8 cellular contexts compared by ENCODE assay signal in genomic region chr19:49487277-49488045, GRCh38. TPM values are rescaled to one million over a fixed set of nuclear protein-coding genes. Genes with fewer than 3 reads are reported as not detected.
DNase-seq lines count a peak whose midpoint lies in the region; ATAC-seq and TF ChIP-seq lines count a peak whose summit lies in the region.

Gene RPL13A, plus strand, starts transcription at chr19:49487608. Its CDS starts 22 bp downstream, at chr19:49487630.

- CTCF ChIA-PET in activated CD4-positive, alpha-beta T cell treated with anti-CD3 and anti-CD28 coated beads for 36 hours (lab: Charles Lee), result interaction anchor here (0.7 to 2.5 kb wide), 2 partner anchors 11 to 796 kb away, joined by 4 to 15 read pairs; no protein-coding TSS in a partner anchor

- TF ChIP-seq CTCF in choroid plexus epithelial cell (conservative IDR thresholded peaks at IDR 0.05; ENCODE audit: low read depth, low read length) (no peak), kidney epithelial cell (IDR thresholded peaks at IDR 0.05; ENCODE audit: insufficient read depth, low read length, poor library complexity, severe bottlenecking) (no peak)

- DNase-seq in Ammon's horn (ENCODE audit: low spot score) (peak; percentile 99), GM19238 (ENCODE audit: insufficient read length, low spot score) (peak; percentile 94), NCI-H524 (lab: John Stamatoyannopoulos, UW) (peak; percentile 99 to 100), choroid plexus epithelial cell (ENCODE audit: low read depth) (peak; percentile 100), kidney epithelial cell (ENCODE audit: low read depth) (peak; percentile 91)
- peak; percentile 100 for DNase-seq in activated CD4-positive, alpha-beta T cell treated with anti-CD3 and anti-CD28 coated beads for 36 hours
- DNase-seq in stimulated activated CD4-positive, alpha-beta T cell treated with anti-CD3 and anti-CD28 coated beads, Interleukin-15, amount 100 ng/mL, for 48 hours (ENCODE audit: low read depth in 2 of 2), result peak; percentile 100

- peak within 1 kb of the TSS; percentile 97 for H3K27ac Mint-ChIP-seq in activated CD4-positive, alpha-beta T cell treated with anti-CD3 and anti-CD28 coated beads for 36 hours

- POLR2A ChIA-PET in activated CD4-positive, alpha-beta T cell treated with anti-CD3 and anti-CD28 coated beads for 36 hours (lab: Charles Lee), result interaction anchor here (0.7 to 2.0 kb wide), 3 partner anchors 9 to 36 kb away, joined by 3 to 6 read pairs (median 5); partner anchors contain the start of genes ALDH16A1, PIH1D1 and RPS11

- peak; percentile 86 for ATAC-seq in HG03442 (IDR thresholded peaks at IDR 0.05; ENCODE audit: unreplicated experiment)
- peak; percentile 90 for ATAC-seq in activated CD4-positive, alpha-beta T cell treated with anti-CD3 and anti-CD28 coated beads for 36 hours

- no peaks in the 10 kb centered on the region for H3K27me3 ChIP-seq in kidney epithelial cell (ENCODE audit: control insufficient read depth, insufficient read depth, low read length)

- intact Hi-C loops in activated CD4-positive, alpha-beta T cell treated with anti-CD3 and anti-CD28 coated beads for 36 hours (cut with DNase I, micrococcal nuclease), result loop anchor here (1.0 to 5.0 kb wide), 8 partner anchors 9 to 494 kb away; partner anchors contain the start of genes ALDH16A1 (in 2 of the 2), FLT3LG (in 2 of the 2), RPS11 (in 2 of the 2) and AKT1S1 (in 1 of the 2)

- H3K36me3 ChIP-seq in kidney epithelial cell (ENCODE audit: control insufficient read depth, insufficient read depth, low read length), result peaks cover 11% of the 10 kb centered on the region

- H3K4me3 ChIP-seq in choroid plexus epithelial cell (ENCODE audit: low read depth, low read length) (peak within 1 kb of the TSS; percentile 76), kidney epithelial cell (ENCODE audit: low read depth, low read length) (peak within 1 kb of the TSS; percentile 81)

- H3K9me3 Mint-ChIP-seq in activated CD4-positive, alpha-beta T cell treated with anti-CD3 and anti-CD28 coated beads for 36 hours (ENCODE audit: low read depth), result no peaks in the 10 kb centered on the region

- H3K4me3 Mint-ChIP-seq in activated CD4-positive, alpha-beta T cell treated with anti-CD3 and anti-CD28 coated beads for 36 hours, result peak within 1 kb of the TSS; percentile 99

- no peaks in the 10 kb centered on the region for H3K27me3 Mint-ChIP-seq in activated CD4-positive, alpha-beta T cell treated with anti-CD3 and anti-CD28 coated beads for 36 hours

- H3K4me1 Mint-ChIP-seq in activated CD4-positive, alpha-beta T cell treated with anti-CD3 and anti-CD28 coated beads for 36 hours, result peaks cover 26% of the 10 kb centered on the region

- peaks cover 67% of the 10 kb centered on the region for H3K36me3 Mint-ChIP-seq in activated CD4-positive, alpha-beta T cell treated with anti-CD3 and anti-CD28 coated beads for 36 hours (ENCODE audit: low read depth)

RNA-seq across cellular contexts. Expression of gene RPL13A, which starts in this region (rescaled TPM):
- 1,000 to 10,000 TPM; 3,861 to 3,967 TPM for total RNA-seq in activated CD4-positive, alpha-beta T cell treated with anti-CD3 and anti-CD28 coated beads for 36 hours
- total RNA-seq in kidney epithelial cell, result 2,967 and 3,596 TPM in 2 replicates

Comparison
In these comparisons a context has a peak if more than half of its experiments do, and no peak if none do; other contexts are left out.
1. Peak in every context shown above with its lines: DNase-seq, ATAC-seq and H3K4me3 ChIP-seq.